In the genomic region with DNA sequence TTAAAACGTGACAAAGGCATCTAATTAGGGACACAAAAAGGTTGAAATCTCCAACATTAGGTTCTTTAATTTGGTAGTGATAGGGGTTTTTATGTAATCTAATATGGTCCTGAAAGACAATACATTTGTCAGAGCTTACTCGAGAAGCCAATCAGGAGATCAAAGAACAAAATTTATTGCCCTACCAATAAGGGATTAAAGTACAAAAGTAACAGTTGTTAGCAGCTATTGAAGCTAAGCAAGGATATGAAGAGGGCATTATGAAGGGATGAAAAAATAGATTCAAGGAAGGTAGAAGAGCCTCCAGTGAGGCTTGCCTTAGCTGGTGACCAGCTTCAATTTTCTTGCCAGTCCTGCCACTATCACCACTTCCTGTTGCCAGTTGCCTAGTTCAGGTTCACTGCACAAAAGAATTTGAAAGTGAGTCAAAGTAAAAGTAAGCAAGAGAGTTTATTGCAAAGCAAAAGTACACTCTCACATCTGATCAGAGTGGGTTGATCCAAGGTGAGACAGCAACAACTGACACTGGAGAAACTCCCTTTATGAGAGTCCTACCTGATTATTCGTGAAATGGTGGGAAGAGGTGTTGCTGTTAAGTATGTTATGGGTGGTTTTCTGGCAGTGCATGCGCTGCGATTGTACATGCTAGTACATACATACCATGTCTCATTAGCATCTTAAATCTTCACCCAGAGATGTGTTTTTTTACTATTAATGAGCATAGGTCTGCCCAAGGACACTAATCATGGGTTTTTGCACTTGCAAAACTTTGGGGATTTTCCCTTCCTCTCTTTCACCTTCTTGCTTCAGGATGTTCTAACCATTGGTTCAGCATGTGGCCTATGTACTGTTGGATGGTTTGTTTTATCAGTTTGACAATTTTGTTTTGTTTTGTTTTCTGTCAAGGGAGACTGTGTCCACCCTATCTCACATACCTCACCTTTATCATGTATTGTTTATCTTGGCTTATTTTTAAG, we compare ENCODE assay signal across 13 cellular contexts.
DNase-seq lines count a peak whose midpoint lies in the region; ATAC-seq and TF ChIP-seq lines count a peak whose summit lies in the region.
"Had no signal": no experiment of that assay in that cellular context is flagged by ENCODE, and none has a peak within 500 bp of the region (broad histone marks: within the 10 kb centered on the region; RNA-seq: fewer than 3 reads in every experiment).

No MANE protein-coding gene starts in this region.

- TF ChIP-seq CTCF in GM12865 (IDR thresholded peaks at IDR 0.05; ENCODE audit: insufficient read depth, low read depth, low read length, missing control alignments) (no peak), MM.1S (IDR thresholded peaks at IDR 0.05; ENCODE audit: low read length) (no peak), BE2C (IDR thresholded peaks at IDR 0.05; ENCODE audit: low read depth, low read length) (no peak), SK-N-SH (IDR thresholded peaks at IDR 0.05) (no peak)

- H4K20me1 ChIP-seq in MM.1S (ENCODE audit: insufficient read depth, low read length) (no peaks in the 10 kb centered on the region), SK-N-SH (ENCODE audit: insufficient read depth) (no peaks in the 10 kb centered on the region)

- H3K27ac ChIP-seq in MM.1S (ENCODE audit: low read length), result no peak overlapping the region
- H3K27ac ChIP-seq in SK-N-SH (ENCODE audit: low read depth in 2 of 2, low read length in 1 of 2), result no peak overlapping the region; a peak in 1 of 4 replicates
- H3K27ac ChIP-seq: dorsolateral prefrontal cortex, right lobe of liver had no signal

- no peak overlapping the region for H3K4me3 Mint-ChIP-seq in activated naive CD8-positive, alpha-beta T cell treated with anti-CD3 and anti-CD28 coated beads for 36 hours
- H3K4me3 Mint-ChIP-seq: activated naive CD8-positive, alpha-beta T cell; CD4-positive, CD25-positive, alpha-beta regulatory T cell had no signal

- no peaks in the 10 kb centered on the region for H3K36me3 Mint-ChIP-seq in activated naive CD8-positive, alpha-beta T cell treated with anti-CD3 and anti-CD28 coated beads for 36 hours
- H3K36me3 Mint-ChIP-seq: activated naive CD8-positive, alpha-beta T cell; CD4-positive, CD25-positive, alpha-beta regulatory T cell had no signal

- H3K9me2 ChIP-seq in MM.1S (replicated peaks; ENCODE audit: insufficient read depth, low read length) (no peaks in the 10 kb centered on the region), SK-N-SH (no peaks in the 10 kb centered on the region)

- WGBS in SK-N-SH (ENCODE audit: low lambda C conversion rate), result 17% methylated on average over 5 of the region's 5 CpGs

- H3K4me1 ChIP-seq in MM.1S (ENCODE audit: low read length) (no peaks in the 10 kb centered on the region), BE2C (peaks cover 4% of the 10 kb centered on the region; the same call in 1 of the 2 replicates), SK-N-SH (ENCODE audit: control insufficient read depth in 1 of 2, insufficient read depth in 2 of 2, low read depth in 1 of 2, low read length in 1 of 2) (no peaks in the 10 kb centered on the region)
- H3K4me1 ChIP-seq: right lobe of liver had no signal

- no peaks in the 10 kb centered on the region for H3K27me3 Mint-ChIP-seq in activated naive CD8-positive, alpha-beta T cell treated with anti-CD3 and anti-CD28 coated beads for 36 hours
- H3K27me3 Mint-ChIP-seq: CD4-positive, CD25-positive, alpha-beta regulatory T cell had no signal

- peak; percentile 54 for DNase-seq in GM12865 (ENCODE audit: low read depth)
- peak; percentile 33 for DNase-seq in MM.1S
- DNase-seq in BE2C, result no peak
- DNase-seq in activated naive CD8-positive, alpha-beta T cell treated with anti-CD3 and anti-CD28 coated beads for 36 hours, result no peak
- no peak for DNase-seq in hepatic stellate cell (ENCODE audit: low spot score)
- DNase-seq in SK-N-SH, result no peak
- DNase-seq: activated CD4-positive, CD25-positive, alpha-beta regulatory T cell treated with anti-CD3 and anti-CD28 coated beads, Interleukin-2, amount 50 U/mL, for 72 hours; CD4-positive, CD25-positive, alpha-beta regulatory T cell; dorsolateral prefrontal cortex; right lobe of liver had no signal

- H3K4me3 ChIP-seq in GM12865 (ENCODE audit: low read depth, low read length) (no peak overlapping the region), MM.1S (ENCODE audit: low read length) (no peak overlapping the region), BE2C (ENCODE audit: low read depth, low read length) (no peak overlapping the region), SK-N-SH (ENCODE audit: low read depth in 2 of 2, low read length in 1 of 2) (no peak overlapping the region)
- H3K4me3 ChIP-seq: dorsolateral prefrontal cortex, right lobe of liver had no signal

- H2AFZ ChIP-seq in MM.1S (ENCODE audit: low read length) (no peak overlapping the region), SK-N-SH (ENCODE audit: low read depth) (no peak overlapping the region)

- H3K27me3 ChIP-seq in MM.1S (replicated peaks; ENCODE audit: insufficient read depth, low read length), result no peaks in the 10 kb centered on the region
- no peaks in the 10 kb centered on the region for H3K27me3 ChIP-seq in BE2C
- no peaks in the 10 kb centered on the region for H3K27me3 ChIP-seq in SK-N-SH (ENCODE audit: insufficient read depth)
- H3K27me3 ChIP-seq: right lobe of liver had no signal

- CTCF ChIA-PET in SK-N-SH (lab: Yijun Ruan, JAX), result no interaction called here

- TF ChIP-seq RAD21 in SK-N-SH (IDR thresholded peaks at IDR 0.05; ENCODE audit: low read length), result no peak

- no peaks in the 10 kb centered on the region for H3K4me1 Mint-ChIP-seq in activated naive CD8-positive, alpha-beta T cell treated with anti-CD3 and anti-CD28 coated beads for 36 hours
- H3K4me1 Mint-ChIP-seq: CD4-positive, CD25-positive, alpha-beta regulatory T cell had no signal

- H3F3A ChIP-seq in MM.1S (ENCODE audit: insufficient read depth, low read length) (no peaks in the 10 kb centered on the region), SK-N-SH (replicated peaks; ENCODE audit: insufficient read depth) (no peaks in the 10 kb centered on the region)

- TF ChIP-seq EP300 in SK-N-SH (IDR thresholded peaks at IDR 0.05; ENCODE audit: borderline replicate concordance in 1 of 2, low read depth in 1 of 2, low read length in 1 of 2), result no peak

- H3K9ac ChIP-seq in MM.1S (ENCODE audit: low read length), result no peak overlapping the region
- H3K9ac ChIP-seq in SK-N-SH, result no peak overlapping the region

- H3K9me3 ChIP-seq in MM.1S (replicated peaks; ENCODE audit: insufficient read depth, low read length) (no peaks in the 10 kb centered on the region), BE2C (no peaks in the 10 kb centered on the region), SK-N-SH (no peaks in the 10 kb centered on the region)
- H3K9me3 ChIP-seq: right lobe of liver had no signal

- H3K36me3 ChIP-seq in MM.1S (replicated peaks; ENCODE audit: insufficient read depth, low read length), result no peaks in the 10 kb centered on the region
- no peaks in the 10 kb centered on the region for H3K36me3 ChIP-seq in BE2C
- no peaks in the 10 kb centered on the region for H3K36me3 ChIP-seq in SK-N-SH (replicated peaks in 1 of 2; ENCODE audit: control insufficient read depth in 1 of 2, insufficient read depth in 2 of 2, low read length in 1 of 2)
- H3K36me3 ChIP-seq: right lobe of liver had no signal

- ATAC-seq in GM19438 (IDR thresholded peaks at IDR 0.05; ENCODE audit: low read depth, unreplicated experiment), result peak; percentile 85
- peak; percentile 76 for ATAC-seq in HG02938 (IDR thresholded peaks at IDR 0.05; ENCODE audit: unreplicated experiment)
- ATAC-seq: right lobe of liver had no signal

- H3K9me3 Mint-ChIP-seq in activated naive CD8-positive, alpha-beta T cell treated with anti-CD3 and anti-CD28 coated beads for 36 hours, result no peaks in the 10 kb centered on the region

- H3K79me2 ChIP-seq in MM.1S (ENCODE audit: low read length), result no peaks in the 10 kb centered on the region
- H3K79me2 ChIP-seq in SK-N-SH (ENCODE audit: insufficient read depth), result no peaks in the 10 kb centered on the region

- no peak overlapping the region for H3K4me2 ChIP-seq in MM.1S (ENCODE audit: low read depth, low read length)
- no peak overlapping the region for H3K4me2 ChIP-seq in SK-N-SH

- POLR2A ChIA-PET in SK-N-SH (lab: Yijun Ruan, JAX), result no interaction called here

- H3K27ac Mint-ChIP-seq in activated naive CD8-positive, alpha-beta T cell treated with anti-CD3 and anti-CD28 coated beads for 36 hours, result no peak overlapping the region
- H3K27ac Mint-ChIP-seq: activated naive CD8-positive, alpha-beta T cell; CD4-positive, CD25-positive, alpha-beta regulatory T cell had no signal

TF ChIP-seq in SK-N-SH, 30 proteins besides CTCF, POLR2A, EP300 and RAD21:
- TF ChIP-seq, protein P1, sequence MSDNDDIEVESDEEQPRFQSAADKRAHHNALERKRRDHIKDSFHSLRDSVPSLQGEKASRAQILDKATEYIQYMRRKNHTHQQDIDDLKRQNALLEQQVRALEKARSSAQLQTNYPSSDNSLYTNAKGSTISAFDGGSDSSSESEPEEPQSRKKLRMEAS (IDR thresholded peaks at IDR 0.05; ENCODE audit: low read depth), result no peak

Comparison
In these comparisons a context has a peak if more than half of its experiments do, and no peak if none do; other contexts are left out.
1. DNase-seq: peak in GM12865 (single experiment) and MM.1S (single experiment); none in BE2C (single experiment), activated naive CD8-positive, alpha-beta T cell treated with anti-CD3 and anti-CD28 coated beads for 36 hours (single experiment), hepatic stellate cell (single experiment) and SK-N-SH (single experiment).